8 cellular contexts compared by ENCODE assay signal in the genomic region with DNA sequence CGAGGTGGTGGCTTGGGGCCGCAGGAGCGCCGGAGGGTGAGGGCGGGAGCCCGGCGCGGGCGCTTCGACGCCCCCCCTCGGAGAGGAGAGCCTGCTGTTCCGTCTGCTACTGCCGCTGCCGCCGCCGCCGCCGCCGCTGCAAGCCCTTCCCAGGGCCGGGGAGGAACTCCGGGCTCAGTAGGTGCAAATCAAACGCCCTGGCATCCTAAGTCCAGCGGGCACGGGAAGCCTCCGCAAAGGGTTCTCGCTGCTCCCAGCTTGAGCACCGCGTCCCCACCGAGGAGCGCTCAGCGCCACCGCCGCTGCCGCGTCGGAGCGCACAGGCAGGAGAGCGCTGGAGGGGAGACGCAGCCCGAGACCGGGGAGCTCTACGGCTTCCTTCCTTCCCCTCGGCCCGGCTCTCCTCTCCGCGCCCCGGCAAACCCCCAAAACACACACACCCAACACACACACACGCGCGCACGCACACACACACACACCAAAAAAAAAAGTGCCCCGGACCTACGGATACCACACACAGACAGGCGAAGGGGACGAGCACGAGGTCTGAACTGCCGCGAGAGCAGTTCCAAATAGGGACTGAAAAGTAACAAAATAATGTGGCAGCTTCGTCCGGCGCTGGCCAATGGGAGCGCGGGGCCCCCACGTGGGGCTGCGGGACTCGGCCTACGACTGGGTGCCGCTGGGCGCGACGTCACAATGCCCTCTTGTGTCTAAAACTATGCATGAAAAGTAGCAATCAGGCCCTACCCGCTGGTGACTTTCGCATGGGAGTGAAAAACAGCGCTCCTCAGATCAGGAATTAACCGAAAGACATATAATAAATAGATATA. TPM values are rescaled to one million over a fixed set of nuclear protein-coding genes. Genes with fewer than 3 reads are reported as not detected.
A peak's percentile ranks its signal among the peaks of the same experiment; 100 is the strongest.
DNase-seq lines count a peak whose midpoint lies in the region; ATAC-seq and TF ChIP-seq lines count a peak whose summit lies in the region.

TSS of gene TLE3 (minus strand) at position 581 of the 833 bp plus-strand sequence. CDS start 1,119 bp downstream, outside the sequence.

- ATAC-seq in GM21576 (IDR thresholded peaks at IDR 0.05; ENCODE audit: unreplicated experiment): peak; percentile 51

- no peaks in the 10 kb centered on the region for H3K9me2 ChIP-seq in PC-9 (ENCODE audit: insufficient read depth)

- POLR2A ChIA-PET in PC-9 (lab: Charles Lee; ENCODE audit: unreplicated experiment): interaction anchor here (0.6 to 1.0 kb wide), 5 partner anchors 373 to 513 kb away, joined by 3 to 4 read pairs (median 4); no protein-coding TSS in a partner anchor

- H2AFZ ChIP-seq in PC-9: peak within 1 kb of the TSS; percentile 68

- peak within 1 kb of the TSS; percentile 81 for H3K9ac ChIP-seq in mucosa of stomach (ENCODE audit: low read length)

- H3F3A ChIP-seq in PC-9 (ENCODE audit: insufficient read depth, low read depth): peaks cover 21% of the 10 kb centered on the region

- TSS peak; percentile 55 for BruUV-seq in PC-9 (replicated peaks; lab: Mats Ljungman, UMichigan)

- H3K4me3 Mint-ChIP-seq in activated T-cell treated with anti-CD3 and anti-CD28 coated beads, Interleukin-2, amount 50 U/mL, for 24 hours: peak within 1 kb of the TSS; percentile 99

- H3K4me3 ChIP-seq in Jurkat, Clone E6-1 (ENCODE audit: low read length): peak within 1 kb of the TSS; percentile 82
- H3K4me3 ChIP-seq in PC-9 (peak within 1 kb of the TSS; percentile 84), mucosa of stomach (ENCODE audit: low read length) (peak within 1 kb of the TSS; percentile 54)

- no peaks in the 10 kb centered on the region for H3K36me3 ChIP-seq in PC-9 (ENCODE audit: low read depth)
- H3K36me3 ChIP-seq in mucosa of stomach (ENCODE audit: control insufficient read depth, insufficient read depth, low read length): no peaks in the 10 kb centered on the region

- peaks cover 47% of the 10 kb centered on the region for H3K79me2 ChIP-seq in PC-9 (ENCODE audit: low read depth)

- H3K9me3 ChIP-seq in PC-9 (ENCODE audit: insufficient read depth, low read depth) (no peaks in the 10 kb centered on the region), mucosa of stomach (ENCODE audit: control insufficient read depth, low read length) (no peaks in the 10 kb centered on the region)

- peaks cover 54% of the 10 kb centered on the region for H3K4me1 Mint-ChIP-seq in activated T-cell treated with anti-CD3 and anti-CD28 coated beads, Interleukin-2, amount 50 U/mL, for 24 hours (ENCODE audit: low read depth)

- peak; percentile 96 for TF ChIP-seq POLR2A in erythroblast (IDR thresholded peaks at IDR 0.05; ENCODE audit: low read length)

- no peaks in the 10 kb centered on the region for H3K27me3 ChIP-seq in PC-9 (ENCODE audit: insufficient read depth, low read depth)
- H3K27me3 ChIP-seq in mucosa of stomach (ENCODE audit: control insufficient read depth, insufficient read depth, low read length): peaks cover 3% of the 10 kb centered on the region

- peaks cover 16% of the 10 kb centered on the region for H3K27me3 Mint-ChIP-seq in activated T-cell treated with anti-CD3 and anti-CD28 coated beads, Interleukin-2, amount 50 U/mL, for 24 hours

- H3K9me3 Mint-ChIP-seq in activated T-cell treated with anti-CD3 and anti-CD28 coated beads, Interleukin-2, amount 50 U/mL, for 24 hours: no peaks in the 10 kb centered on the region

- peak within 1 kb of the TSS; percentile 78 for H3K27ac ChIP-seq in PC-9

- intact Hi-C loops in PC-9 (cut with micrococcal nuclease; ENCODE audit: unreplicated experiment): loop anchor here (1.0 to 10.0 kb wide), 11 partner anchors 145 to 617 kb away; no protein-coding TSS in a partner anchor

- CTCF ChIA-PET in PC-9 (lab: Charles Lee): interaction anchor here (0.5 to 0.6 kb wide), 2 partner anchors 377 to 518 kb away, joined by 4 to 7 read pairs; no protein-coding TSS in a partner anchor

- H4K20me1 ChIP-seq in PC-9 (ENCODE audit: insufficient read depth): peaks cover 10% of the 10 kb centered on the region

- H3K36me3 Mint-ChIP-seq in activated T-cell treated with anti-CD3 and anti-CD28 coated beads, Interleukin-2, amount 50 U/mL, for 24 hours (ENCODE audit: low read depth): peaks cover 43% of the 10 kb centered on the region

- H3K27ac Mint-ChIP-seq in activated T-cell treated with anti-CD3 and anti-CD28 coated beads, Interleukin-2, amount 50 U/mL, for 24 hours: peak within 1 kb of the TSS; percentile 98

- peak; percentile 55; the same call in 1 of the 2 replicates for TF ChIP-seq CTCF in PC-9 (conservative IDR thresholded peaks at IDR 0.05)

- DNase-seq in DMS153 treated with DMSO at 0.1 percent for 48 hours (lab: John Stamatoyannopoulos, UW; ENCODE audit: unreplicated experiment): peak; percentile 85
- DNase-seq in Jurkat, Clone E6-1 (ENCODE audit: low read depth, low spot score): peak; percentile 97
- DNase-seq in PC-9: peak; percentile 91 to 97
- DNase-seq in activated T-cell treated with anti-CD3 and anti-CD28 coated beads, Interleukin-2, amount 50 U/mL, for 24 hours: peak; percentile 97
- DNase-seq in erythroblast (lab: John Stamatoyannopoulos, UW): peak; percentile 98
- peak; percentile 95 for DNase-seq in stimulated activated CD8-positive, alpha-beta memory T cell treated with anti-CD3 and anti-CD28 coated beads, Interleukin-7, amount 100 ng/mL, for 24 hours (ENCODE audit: low read depth)

- H3K4me1 ChIP-seq in PC-9 (replicated peaks; ENCODE audit: insufficient read depth) (peaks cover 48% of the 10 kb centered on the region), mucosa of stomach (ENCODE audit: control insufficient read depth, insufficient read depth, low read length) (peaks cover 53% of the 10 kb centered on the region)

- H3K4me2 ChIP-seq in PC-9: peak within 1 kb of the TSS; percentile 91

RNA-seq across cellular contexts. Expression of gene TLE3, which starts in this region (rescaled TPM):
- 69.4 TPM for polyA plus RNA-seq in Jurkat, Clone E6-1 (2012; ENCODE audit: insufficient read depth, insufficient read length)
- 51.3 and 72.4 TPM in 2 replicates for total RNA-seq in PC-9 (2021)

Comparison
In these comparisons a context has a peak if more than half of its experiments do, and no peak if none do; other contexts are left out.
1. Peak in every context shown above with its lines: DNase-seq, ATAC-seq, H3K4me3 ChIP-seq and H3K27ac ChIP-seq.